ENCODE assay signal across 10 cellular contexts in the genomic region with DNA sequence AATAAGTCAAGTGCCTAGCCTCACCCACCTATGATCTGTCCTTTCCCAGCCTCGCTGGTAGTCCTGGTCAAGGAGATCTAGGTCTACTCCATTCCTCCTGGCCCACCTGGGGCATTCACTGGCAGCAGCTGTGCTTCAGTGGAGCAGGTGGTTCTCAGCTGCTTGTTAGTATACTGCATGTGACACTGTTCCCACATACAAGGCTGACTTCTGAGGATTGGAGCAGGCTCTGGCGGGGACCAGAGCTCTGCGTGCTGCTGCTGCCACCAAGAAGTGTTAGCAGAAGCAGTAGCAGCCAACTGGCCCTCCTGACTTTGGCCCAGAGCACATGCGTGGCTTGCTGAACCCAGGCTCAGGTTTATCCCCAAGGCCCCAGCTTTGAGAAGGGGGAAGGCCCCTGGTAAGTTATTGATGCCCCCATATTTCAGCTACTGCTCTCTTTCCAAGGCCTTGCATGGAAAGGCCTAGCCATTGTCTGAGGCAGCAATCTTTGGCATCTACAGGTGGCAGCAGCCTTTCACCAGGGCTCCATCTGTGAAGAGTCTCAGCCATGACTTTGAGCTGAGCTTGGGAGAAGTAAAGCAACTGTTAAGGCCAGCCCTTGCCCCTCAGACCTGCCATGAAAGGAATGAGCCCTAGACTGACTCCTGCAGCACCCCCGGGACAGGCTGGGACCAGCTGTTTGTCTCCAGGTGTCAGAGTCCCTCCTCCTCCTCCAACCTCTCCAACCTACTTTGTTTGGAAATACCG. TPM values are rescaled to one million over a fixed set of nuclear protein-coding genes. Genes with fewer than 3 reads are reported as not detected.
A peak's percentile ranks its signal among the peaks of the same experiment; 100 is the strongest.
DNase-seq lines count a peak whose midpoint lies in the region; ATAC-seq, FAIRE-seq and TF ChIP-seq lines count a peak whose summit lies in the region.
"Had no signal": no experiment of that assay in that cellular context is flagged by ENCODE, and none has a peak within 500 bp of the region (broad histone marks: within the 10 kb centered on the region; RNA-seq: fewer than 3 reads in every experiment).

No MANE protein-coding gene starts in this region.

- H3K27ac ChIP-seq in effector memory CD4-positive, alpha-beta T cell (ENCODE audit: insufficient read depth, low read length, poor library complexity, severe bottlenecking), result peak overlapping the region; percentile 10
- H3K27ac ChIP-seq in pancreas, result peak overlapping the region; percentile 60 to 91 (median 74)

- ATAC-seq in pancreas (peak; percentile 20 to 61 (median 50)), GM21381 (IDR thresholded peaks at IDR 0.05; ENCODE audit: unreplicated experiment) (no peak), esophagus mucosa (no peak)
- ATAC-seq: HCT116 had no signal

- TF ChIP-seq CTCF in pancreas (IDR thresholded peaks at IDR 0.05), result no peak

- 45 to 50% methylated on average over 6 of the region's 6 CpGs for WGBS in pancreas, 2 donors

- no peak for FAIRE-seq in pancreas (lab: Jason Lieb, UNC)

- intact Hi-C loops in pancreas (cut with DNase I), result no loop called here

- H3K27me3 ChIP-seq in effector memory CD4-positive, alpha-beta T cell (replicated peaks; ENCODE audit: control insufficient read depth, insufficient read depth, low read length, poor library complexity, severe bottlenecking), result no peaks in the 10 kb centered on the region
- no peaks in the 10 kb centered on the region for H3K27me3 ChIP-seq in pancreas

- peaks cover 41% of the 10 kb centered on the region for H3K36me3 ChIP-seq in effector memory CD4-positive, alpha-beta T cell (ENCODE audit: control insufficient read depth, insufficient read depth, low read length)
- H3K36me3 ChIP-seq in pancreas, result peaks cover 0 to 40% (median 16%) of the 10 kb centered on the region in 3 donors

- DNase-seq in Jurkat, Clone E6-1 (ENCODE audit: low read depth, low spot score), result peak; percentile 41
- no peak for DNase-seq in effector memory CD4-positive, alpha-beta T cell
- DNase-seq in pancreas (peak in 5 of 6 donors; percentile 52 to 76 (median 62)), AG08395 (ENCODE audit: low spot score) (no peak)
- DNase-seq: NCI-H1048 had no signal

- no peak overlapping the region for H3K4me3 ChIP-seq in Jurkat, Clone E6-1 (ENCODE audit: low read length)
- H3K4me3 ChIP-seq in effector memory CD4-positive, alpha-beta T cell (ENCODE audit: insufficient read depth, low read depth, low read length, poor library complexity, severe bottlenecking), result no peak overlapping the region
- H3K4me3 ChIP-seq in pancreas, result no peak overlapping the region

- peaks cover 77% of the 10 kb centered on the region for H3K4me1 ChIP-seq in effector memory CD4-positive, alpha-beta T cell (ENCODE audit: control insufficient read depth, insufficient read depth, low read length, poor library complexity, severe bottlenecking)
- H3K4me1 ChIP-seq in pancreas, result peaks cover 13 to 30% (median 27%) of the 10 kb centered on the region in 3 donors

- no peaks in the 10 kb centered on the region for H3K9me3 ChIP-seq in effector memory CD4-positive, alpha-beta T cell (ENCODE audit: control insufficient read depth, low read length)
- H3K9me3 ChIP-seq in pancreas, result no peaks in the 10 kb centered on the region

RNA-seq across cellular contexts. Expression of gene ARHGAP1, which starts 26.5 kb away (rescaled TPM):
- 24.7 TPM for polyA plus RNA-seq in Jurkat, Clone E6-1 (2012; ENCODE audit: insufficient read depth, insufficient read length)
- total RNA-seq in pancreas, result 10 to 100 TPM; 22.2 to 51.1 (median 32.0) TPM
- polyA plus RNA-seq in pancreas, result 10 to 100 TPM; 18.7 to 30.2 TPM
- 88.7 TPM for total RNA-seq in esophagus mucosa

RNA-seq across cellular contexts. Expression of gene ZNF408, which starts 26.9 kb away (rescaled TPM):
- 7.7 TPM for polyA plus RNA-seq in Jurkat, Clone E6-1 (2012; ENCODE audit: insufficient read depth, insufficient read length)
- total RNA-seq in pancreas (1 to 10 TPM; 2.8 to 5.6 (median 4.1) TPM), esophagus mucosa (6.7 TPM)
- 1 to 10 TPM; 6.7 to 7.8 TPM for polyA plus RNA-seq in pancreas

RNA-seq across cellular contexts. Expression of gene F2, which starts 45.1 kb away (rescaled TPM):
- polyA plus RNA-seq in Jurkat, Clone E6-1 (2012; ENCODE audit: insufficient read depth, insufficient read length), result not detected
- total RNA-seq in pancreas, result under 1 TPM in 2 of 6 donors, not detected in 4; 0.16 to 0.76 TPM
- under 1 TPM; 0.08 to 0.19 TPM for polyA plus RNA-seq in pancreas
- not detected for total RNA-seq in esophagus mucosa
- total RNA-seq: dermis microvascular lymphatic vessel endothelial cell, neural crest cell had no signal

RNA-seq across cellular contexts. Expression of gene ATG13, which starts 56.5 kb away (rescaled TPM):
- 86.7 TPM for polyA plus RNA-seq in Jurkat, Clone E6-1 (2012; ENCODE audit: insufficient read depth, insufficient read length)
- 10 to 100 TPM; 34.0 to 59.6 (median 41.9) TPM for total RNA-seq in pancreas
- 10 to 100 TPM; 27.5 to 28.5 TPM for polyA plus RNA-seq in pancreas
- total RNA-seq in esophagus mucosa, result 37.3 TPM

RNA-seq across cellular contexts. Expression of gene HARBI1, which starts 56.9 kb away (rescaled TPM):
- 6.4 TPM for polyA plus RNA-seq in Jurkat, Clone E6-1 (2012; ENCODE audit: insufficient read depth, insufficient read length)
- total RNA-seq in pancreas, result 1 to 10 TPM; 1.7 to 2.6 (median 2.2) TPM
- polyA plus RNA-seq in pancreas, result 1 to 10 TPM; 2.0 TPM
- 3.2 TPM for total RNA-seq in esophagus mucosa

Comparison
In these comparisons a context has a peak if more than half of its experiments do, and no peak if none do; other contexts are left out.
1. DNase-seq: peak in Jurkat, Clone E6-1 (single experiment) and pancreas (5 of 6); none in effector memory CD4-positive, alpha-beta T cell (0 of 3) and AG08395 (single experiment).
2. ATAC-seq: peak in pancreas (4 of 4); none in GM21381 (single experiment) and esophagus mucosa (single experiment).